In the genomic region with DNA sequence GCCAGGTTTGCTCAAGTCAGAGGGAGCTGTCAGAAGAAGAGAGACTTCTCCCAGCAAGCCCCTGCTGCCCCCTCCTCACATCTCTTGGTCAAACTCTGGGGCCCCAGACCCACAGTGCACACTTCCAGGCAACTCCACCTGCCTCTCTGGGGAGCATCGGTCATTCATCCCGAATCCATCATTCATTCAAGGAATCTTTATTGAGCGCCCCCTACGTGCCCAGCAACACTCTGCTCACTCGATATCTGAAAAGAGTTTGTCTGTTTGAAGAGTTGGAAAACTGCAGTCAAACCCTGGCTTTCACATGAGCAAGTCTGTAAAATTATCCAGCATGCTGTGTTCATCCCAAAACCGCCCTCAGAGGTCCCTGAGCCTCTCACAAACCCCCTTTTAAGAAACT, we compare ENCODE assay signal across 20 cellular contexts.
A peak's percentile ranks its signal among the peaks of the same experiment; 100 is the strongest.
DNase-seq lines count a peak whose midpoint lies in the region; ATAC-seq, FAIRE-seq and TF ChIP-seq lines count a peak whose summit lies in the region.
"Had no signal": no experiment of that assay in that cellular context is flagged by ENCODE, and none has a peak within 500 bp of the region (broad histone marks: within the 10 kb centered on the region; RNA-seq: fewer than 3 reads in every experiment).

No MANE protein-coding gene starts in this region.

- H3K4me3 ChIP-seq in GM06990 (replicated peaks; ENCODE audit: low read depth, low read length) (no peak overlapping the region), Loucy (ENCODE audit: low read length, poor library complexity, severe bottlenecking) (no peak overlapping the region), K562 (no peak overlapping the region)

- H3K4me1 ChIP-seq in Loucy (ENCODE audit: insufficient read depth, low read length, poor library complexity, severe bottlenecking) (peaks cover 78% of the 10 kb centered on the region), K562 (replicated peaks in 1 of 2; ENCODE audit: control insufficient read depth in 2 of 2, insufficient read depth in 2 of 2, low read length in 2 of 2) (no peaks in the 10 kb centered on the region)

- TF ChIP-seq CTCF in GM06990 (IDR thresholded peaks at IDR 0.05; ENCODE audit: insufficient read depth, low read length, poor library complexity, severe bottlenecking) (peak; percentile 27), Loucy (conservative IDR thresholded peaks at IDR 0.05; ENCODE audit: low read length) (peak; percentile 48), K562 (IDR thresholded peaks at IDR 0.05 in 2 of 3, conservative IDR thresholded peaks at IDR 0.05 in 1 of 3; ENCODE audit: insufficient read depth in 2 of 3, low read depth in 1 of 3, low read length in 3 of 3) (0 out of 6 replicates have a peak, but pooled peaks of 1 of the 3 experiments have one; percentile 16)

- no peaks in the 10 kb centered on the region for H3K9me3 Mint-ChIP-seq in T-helper 2 cell treated with Interferon-gamma antibody and Interleukin-4, amounts not matched to agents 5 μg/mL and 100 μg/mL, for 36 hours
- no peaks in the 10 kb centered on the region for H3K9me3 Mint-ChIP-seq in activated naive CD4-positive, alpha-beta T cell treated with anti-CD3 and anti-CD28 coated beads, Interleukin-2, amount 10 ng/mL, durations not matched to agents 7 days and 5 days
- H3K9me3 Mint-ChIP-seq: CD8-positive, alpha-beta memory T cell had no signal

- intact Hi-C loops in K562 (cut with micrococcal nuclease) = no loop called here

- H3K4me2 ChIP-seq in Loucy (ENCODE audit: low read depth, low read length, poor library complexity, severe bottlenecking) = no peak overlapping the region
- H3K4me2 ChIP-seq in K562 (ENCODE audit: insufficient read depth, low read length) = no peak overlapping the region

- no peaks in the 10 kb centered on the region for H3K9me2 ChIP-seq in Loucy (replicated peaks; ENCODE audit: low read depth, low read length)

- H3K36me3 Mint-ChIP-seq in T-helper 2 cell treated with Interferon-gamma antibody and Interleukin-4, amounts not matched to agents 5 μg/mL and 100 μg/mL, for 36 hours (ENCODE audit: low read depth) = no peaks in the 10 kb centered on the region
- no peaks in the 10 kb centered on the region for H3K36me3 Mint-ChIP-seq in activated naive CD4-positive, alpha-beta T cell treated with anti-CD3 and anti-CD28 coated beads, Interleukin-2, amount 10 ng/mL, durations not matched to agents 7 days and 5 days
- H3K36me3 Mint-ChIP-seq: CD4-positive, CD25-positive, alpha-beta regulatory T cell; CD8-positive, alpha-beta memory T cell had no signal

- H2AFZ ChIP-seq in Loucy (ENCODE audit: low read length) (no peak overlapping the region), K562 (ENCODE audit: low read depth, low read length) (no peak overlapping the region)

- no TSS peak for BruUV-seq in K562 (replicated peaks; lab: Mats Ljungman, UMichigan)

- H3K9ac ChIP-seq in Loucy (ENCODE audit: low read depth, low read length, poor library complexity, severe bottlenecking) = no peak overlapping the region
- H3K9ac ChIP-seq in K562 (ENCODE audit: insufficient read depth in 1 of 2, low read depth in 2 of 2, low read length in 2 of 2) = no peak overlapping the region

- no peak for ATAC-seq in K562
- no peak for ATAC-seq in HG03521 (IDR thresholded peaks at IDR 0.05; ENCODE audit: unreplicated experiment)

- no peak for TF ChIP-seq POLR2A in K562 (conservative IDR thresholded peaks at IDR 0.05)

- no peak overlapping the region for H3K27ac ChIP-seq in K562 (ENCODE audit: extremely low read depth, low read depth, low read length)
- H3K27ac ChIP-seq: HL-60 had no signal

- H3K27me3 ChIP-seq in GM06990 (replicated peaks; ENCODE audit: control insufficient read depth, insufficient read depth, low read length) (no peaks in the 10 kb centered on the region), Loucy (ENCODE audit: insufficient read depth, low read length, poor library complexity, severe bottlenecking) (no peaks in the 10 kb centered on the region), K562 (ENCODE audit: control insufficient read depth in 2 of 2, insufficient read depth in 2 of 2, low read length in 2 of 2) (peaks cover 48 to 63% of the 10 kb centered on the region in 2 experiments)

- H3K27me3 Mint-ChIP-seq in T-helper 2 cell treated with Interferon-gamma antibody and Interleukin-4, amounts not matched to agents 5 μg/mL and 100 μg/mL, for 36 hours (ENCODE audit: low read depth) = peaks cover 38% of the 10 kb centered on the region
- peaks cover 46% of the 10 kb centered on the region for H3K27me3 Mint-ChIP-seq in activated naive CD4-positive, alpha-beta T cell treated with anti-CD3 and anti-CD28 coated beads, Interleukin-2, amount 10 ng/mL, durations not matched to agents 7 days and 5 days

- no peaks in the 10 kb centered on the region for H3K9me3 ChIP-seq in Loucy (ENCODE audit: insufficient read depth, low read depth, low read length)
- H3K9me3 ChIP-seq in K562 (replicated peaks; ENCODE audit: control insufficient read depth, insufficient read depth, low read depth, low read length) = no peaks in the 10 kb centered on the region

- no peaks in the 10 kb centered on the region for H3K79me2 ChIP-seq in Loucy (ENCODE audit: insufficient read depth, low read length)
- H3K79me2 ChIP-seq in K562 (ENCODE audit: control insufficient read depth, insufficient read depth, low read length) = no peaks in the 10 kb centered on the region

- no peak for TF ChIP-seq RAD21 in K562 (CRISPR knock-in tag; conservative IDR thresholded peaks at IDR 0.05 in 1 of 2, IDR thresholded peaks at IDR 0.05 in 1 of 2)

- H3K4me1 Mint-ChIP-seq in T-helper 2 cell treated with Interferon-gamma antibody and Interleukin-4, amounts not matched to agents 5 μg/mL and 100 μg/mL, for 36 hours (ENCODE audit: low read depth) = peaks cover 30% of the 10 kb centered on the region
- H3K4me1 Mint-ChIP-seq in activated naive CD4-positive, alpha-beta T cell treated with anti-CD3 and anti-CD28 coated beads, Interleukin-2, amount 10 ng/mL, durations not matched to agents 7 days and 5 days = peaks cover 59% of the 10 kb centered on the region

- H3K9me1 ChIP-seq in K562 (ENCODE audit: control insufficient read depth, insufficient read depth, low read length) = no peaks in the 10 kb centered on the region

- TF ChIP-seq EP300 in K562 (IDR thresholded peaks at IDR 0.05; ENCODE audit: low read length) = no peak

- no peak for FAIRE-seq in K562 (lab: Jason Lieb, UNC)
- FAIRE-seq: G401.6 had no signal

- in situ Hi-C loops in K562 (cut with MboI) = no loop called here

- POLR2A ChIA-PET in K562 (lab: Yijun Ruan, JAX) = interaction anchor here (0.8 kb wide), 1 partner anchor 23 kb away, joined by 3 read pairs; no protein-coding TSS in a partner anchor

- H3K36me3 ChIP-seq in GM06990 (ENCODE audit: control insufficient read depth, insufficient read depth, low read length) (no peaks in the 10 kb centered on the region), Loucy (ENCODE audit: insufficient read depth, low read length) (no peaks in the 10 kb centered on the region), K562 (ENCODE audit: control insufficient read depth, insufficient read depth, low read length) (no peaks in the 10 kb centered on the region)

- H4K20me1 ChIP-seq in Loucy (ENCODE audit: insufficient read depth, low read length, poor library complexity, severe bottlenecking) (no peaks in the 10 kb centered on the region), K562 (replicated peaks; ENCODE audit: control insufficient read depth, insufficient read depth, low read length) (no peaks in the 10 kb centered on the region)

- no peak overlapping the region for H3K4me3 Mint-ChIP-seq in T-helper 2 cell treated with Interferon-gamma antibody and Interleukin-4, amounts not matched to agents 5 μg/mL and 100 μg/mL, for 36 hours
- H3K4me3 Mint-ChIP-seq in activated naive CD4-positive, alpha-beta T cell treated with anti-CD3 and anti-CD28 coated beads, Interleukin-2, amount 10 ng/mL, durations not matched to agents 7 days and 5 days = no peak overlapping the region
- H3K4me3 Mint-ChIP-seq: B cell; CD4-positive, CD25-positive, alpha-beta regulatory T cell; CD8-positive, alpha-beta memory T cell had no signal

- 0% methylated on average over 6 of the region's 6 CpGs for WGBS in K562 (ENCODE audit: insufficient coverage, low coverage, missing lambda C conversion rate)

- no peak overlapping the region for H3K27ac Mint-ChIP-seq in T-helper 2 cell treated with Interferon-gamma antibody and Interleukin-4, amounts not matched to agents 5 μg/mL and 100 μg/mL, for 36 hours
- H3K27ac Mint-ChIP-seq in activated naive CD4-positive, alpha-beta T cell treated with anti-CD3 and anti-CD28 coated beads, Interleukin-2, amount 10 ng/mL, durations not matched to agents 7 days and 5 days = no peak overlapping the region
- H3K27ac Mint-ChIP-seq: B cell had no signal

- peaks cover 5% of the 10 kb centered on the region; the same call in 1 of the 2 replicates for H3F3A ChIP-seq in Loucy (ENCODE audit: low read depth)

- CTCF ChIA-PET in K562 (lab: Yijun Ruan, JAX; ENCODE audit: low intra/inter-chr PET ratio) = no interaction called here
- CTCF ChIA-PET in activated naive CD4-positive, alpha-beta T cell treated with anti-CD3 and anti-CD28 coated beads, Interleukin-2, amount 10 ng/mL, durations not matched to agents 7 days and 5 days (lab: Charles Lee) = no interaction called here

- no peak for DNase-seq in GM06990 (ENCODE audit: extremely low read depth, insufficient read length)
- no peak for DNase-seq in K562 (ENCODE audit: extremely low read depth in 1 of 4, low spot score in 3 of 4)
- no peak for DNase-seq in T-helper 2 cell treated with Interferon-gamma antibody and Interleukin-4, amounts not matched to agents 5 μg/mL and 100 μg/mL, for 36 hours (ENCODE audit: low spot score)
- no peak for DNase-seq in activated effector memory CD4-positive, alpha-beta T cell treated with anti-CD3 and anti-CD28 coated beads, Interleukin-2, amount 50 U/mL, for 16 hours
- no peak for DNase-seq in activated naive CD4-positive, alpha-beta T cell treated with anti-CD3 and anti-CD28 coated beads, Interleukin-2, amount 10 ng/mL, durations not matched to agents 7 days and 5 days
- DNase-seq: C1 segment of cervical spinal cord; CD4-positive, CD25-positive, alpha-beta regulatory T cell; CD8-positive, alpha-beta memory T cell; COR-L47; DMS 273 treated with DMSO at 0.1 percent for 48 hours; DMS53; DND-41; HCEC 1CT; IMR-90; KBM-7 had no signal

TF ChIP-seq in K562, 482 proteins besides CTCF, POLR2A, EP300 and RAD21 (continues in another document):
- TF ChIP-seq HDAC1 (IDR thresholded peaks at IDR 0.05) (no peak), ZNF24 (IDR thresholded peaks at IDR 0.05) (peak; percentile 80), ILF3 (IDR thresholded peaks at IDR 0.05; ENCODE audit: borderline replicate concordance) (no peak), BRF1 (IDR thresholded peaks at IDR 0.05; ENCODE audit: borderline replicate concordance, extremely low read depth, insufficient read length) (no peak)
